ENCODE assay signal across 9 cellular contexts in the genomic region with DNA sequence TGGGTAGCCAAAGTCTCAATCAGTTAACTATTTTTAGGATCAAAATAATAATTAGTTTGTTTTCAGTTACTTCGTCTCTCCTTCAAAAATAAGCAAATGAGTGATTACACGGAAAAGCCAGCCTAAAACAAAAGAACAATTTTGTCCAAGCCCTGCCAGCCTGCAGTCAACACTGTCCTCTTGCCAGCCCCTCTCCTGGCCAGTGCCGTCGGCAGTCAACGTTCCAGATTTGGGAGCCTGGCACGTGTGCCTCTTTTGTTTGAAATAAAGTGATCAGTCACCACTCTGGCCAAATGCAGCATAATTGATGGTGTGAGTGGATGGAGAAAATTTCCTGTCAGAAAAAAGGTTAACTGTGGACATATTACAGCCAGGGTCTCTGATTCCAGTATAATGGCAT.
"Had no signal": no experiment of that assay in that cellular context is flagged by ENCODE, and none has a peak within 500 bp of the region (broad histone marks: within the 10 kb centered on the region; RNA-seq: fewer than 3 reads in every experiment).

No MANE protein-coding gene starts in this region.

- H3K27ac Mint-ChIP-seq: GM23338, H9, HFFc6 had no signal

- H3K36me3 ChIP-seq: HAP-1 had no signal

- H3K27ac ChIP-seq: GM23248 had no signal

- H3K9me3 Mint-ChIP-seq: GM23338 had no signal

- H3K4me3 Mint-ChIP-seq: GM23338, H9, HFFc6 had no signal

- DNase-seq: GM23248, GOT3, H7, H9, HCEC 1CT, HFFc6 had no signal

- ATAC-seq: GM23338, HCT116 had no signal

- H3K9ac ChIP-seq: GM23248 had no signal

- H3K4me1 ChIP-seq: HAP-1 had no signal

- H2AFZ ChIP-seq: GM23248, GM23338 had no signal

- H3K4me2 ChIP-seq: GM23338 had no signal

- H3K4me3 ChIP-seq: GM23248, GM23338, HAP-1 had no signal

- H3K9me3 ChIP-seq: HAP-1 had no signal
